2 cellular contexts compared by ENCODE assay signal in the genomic region with DNA sequence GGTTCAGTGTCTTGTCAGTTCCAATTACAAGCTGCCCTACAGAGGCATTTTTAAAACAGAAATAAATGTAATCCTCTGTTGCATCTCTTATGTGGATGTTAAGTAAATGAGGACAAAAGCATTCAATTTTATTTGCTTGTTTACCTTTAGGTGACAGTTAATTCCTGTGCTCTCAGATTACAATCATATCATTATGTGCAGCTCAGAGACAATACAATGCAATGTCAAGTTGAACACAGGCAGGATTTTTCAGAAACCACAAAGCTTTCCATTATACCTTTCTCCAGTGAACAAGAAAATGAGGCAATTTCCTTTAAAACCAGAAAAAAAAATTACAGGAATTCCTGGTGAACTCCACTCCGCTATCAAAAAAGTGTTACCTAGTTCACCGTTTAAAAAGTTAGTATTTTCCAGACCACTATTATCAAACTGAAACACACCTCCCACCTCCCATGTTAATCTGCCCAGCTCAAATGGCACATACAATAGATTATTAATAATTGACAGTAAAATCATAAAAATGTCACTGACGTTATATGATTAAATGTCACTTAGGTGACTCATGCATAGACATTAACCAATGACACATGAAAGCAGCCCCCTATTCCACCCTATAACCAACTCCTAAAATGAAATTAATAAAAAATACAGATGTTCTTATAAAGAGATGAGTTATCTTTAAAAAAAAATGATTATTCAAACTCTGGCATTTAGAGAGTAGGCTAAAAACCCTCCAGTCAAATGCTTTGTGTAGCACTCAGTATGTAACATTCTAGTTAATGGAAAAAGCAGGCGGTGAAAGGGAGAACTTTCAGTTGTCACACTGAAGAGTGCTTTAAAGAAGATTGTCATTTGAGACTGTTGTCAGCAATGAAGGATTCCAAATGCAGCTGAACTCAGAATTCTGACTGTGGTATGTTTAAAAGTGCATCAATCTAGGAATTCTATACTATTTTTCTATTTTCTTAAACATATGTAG.
TF ChIP-seq lines count a peak whose summit lies in the region.

No MANE protein-coding gene starts in this region.

TF ChIP-seq in SK-N-SH treated with all-trans-retinoic acid at 6 μM for 48 hours, 23 proteins besides CTCF, POLR2A, EP300 and RAD21 (continued from another document):
- TF ChIP-seq, protein P1, sequence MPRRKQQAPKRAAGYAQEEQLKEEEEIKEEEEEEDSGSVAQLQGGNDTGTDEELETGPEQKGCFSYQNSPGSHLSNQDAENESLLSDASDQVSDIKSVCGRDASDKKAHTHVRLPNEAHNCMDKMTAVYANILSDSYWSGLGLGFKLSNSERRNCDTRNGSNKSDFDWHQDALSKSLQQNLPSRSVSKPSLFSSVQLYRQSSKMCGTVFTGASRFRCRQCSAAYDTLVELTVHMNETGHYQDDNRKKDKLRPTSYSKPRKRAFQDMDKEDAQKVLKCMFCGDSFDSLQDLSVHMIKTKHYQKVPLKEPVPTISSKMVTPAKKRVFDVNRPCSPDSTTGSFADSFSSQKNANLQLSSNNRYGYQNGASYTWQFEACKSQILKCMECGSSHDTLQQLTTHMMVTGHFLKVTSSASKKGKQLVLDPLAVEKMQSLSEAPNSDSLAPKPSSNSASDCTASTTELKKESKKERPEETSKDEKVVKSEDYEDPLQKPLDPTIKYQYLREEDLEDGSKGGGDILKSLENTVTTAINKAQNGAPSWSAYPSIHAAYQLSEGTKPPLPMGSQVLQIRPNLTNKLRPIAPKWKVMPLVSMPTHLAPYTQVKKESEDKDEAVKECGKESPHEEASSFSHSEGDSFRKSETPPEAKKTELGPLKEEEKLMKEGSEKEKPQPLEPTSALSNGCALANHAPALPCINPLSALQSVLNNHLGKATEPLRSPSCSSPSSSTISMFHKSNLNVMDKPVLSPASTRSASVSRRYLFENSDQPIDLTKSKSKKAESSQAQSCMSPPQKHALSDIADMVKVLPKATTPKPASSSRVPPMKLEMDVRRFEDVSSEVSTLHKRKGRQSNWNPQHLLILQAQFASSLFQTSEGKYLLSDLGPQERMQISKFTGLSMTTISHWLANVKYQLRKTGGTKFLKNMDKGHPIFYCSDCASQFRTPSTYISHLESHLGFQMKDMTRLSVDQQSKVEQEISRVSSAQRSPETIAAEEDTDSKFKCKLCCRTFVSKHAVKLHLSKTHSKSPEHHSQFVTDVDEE (CRISPR knock-in tag; IDR thresholded peaks at IDR 0.05): peak; percentile 48; the same call in 1 of the 2 replicates
- TF ChIP-seq TCF4 (CRISPR knock-in tag; IDR thresholded peaks at IDR 0.05; ENCODE audit: borderline replicate concordance): no peak
- TF ChIP-seq ZFP3 (CRISPR knock-in tag; IDR thresholded peaks at IDR 0.05): no peak
- no peak for TF ChIP-seq ZNF565 (CRISPR knock-in tag; conservative IDR thresholded peaks at IDR 0.05; ENCODE audit: low read depth)
- TF ChIP-seq, protein P2, sequence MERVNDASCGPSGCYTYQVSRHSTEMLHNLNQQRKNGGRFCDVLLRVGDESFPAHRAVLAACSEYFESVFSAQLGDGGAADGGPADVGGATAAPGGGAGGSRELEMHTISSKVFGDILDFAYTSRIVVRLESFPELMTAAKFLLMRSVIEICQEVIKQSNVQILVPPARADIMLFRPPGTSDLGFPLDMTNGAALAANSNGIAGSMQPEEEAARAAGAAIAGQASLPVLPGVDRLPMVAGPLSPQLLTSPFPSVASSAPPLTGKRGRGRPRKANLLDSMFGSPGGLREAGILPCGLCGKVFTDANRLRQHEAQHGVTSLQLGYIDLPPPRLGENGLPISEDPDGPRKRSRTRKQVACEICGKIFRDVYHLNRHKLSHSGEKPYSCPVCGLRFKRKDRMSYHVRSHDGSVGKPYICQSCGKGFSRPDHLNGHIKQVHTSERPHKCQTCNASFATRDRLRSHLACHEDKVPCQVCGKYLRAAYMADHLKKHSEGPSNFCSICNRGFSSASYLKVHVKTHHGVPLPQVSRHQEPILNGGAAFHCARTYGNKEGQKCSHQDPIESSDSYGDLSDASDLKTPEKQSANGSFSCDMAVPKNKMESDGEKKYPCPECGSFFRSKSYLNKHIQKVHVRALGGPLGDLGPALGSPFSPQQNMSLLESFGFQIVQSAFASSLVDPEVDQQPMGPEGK (CRISPR knock-in tag; IDR thresholded peaks at IDR 0.05; ENCODE audit: borderline replicate concordance): peak; percentile 46; the same call in 1 of the 2 replicates
- no peak for TF ChIP-seq PPARA (CRISPR knock-in tag; IDR thresholded peaks at IDR 0.05; ENCODE audit: borderline replicate concordance)
- TF ChIP-seq ZC3H10 (CRISPR knock-in tag; IDR thresholded peaks at IDR 0.05): no peak
- TF ChIP-seq, protein P3, sequence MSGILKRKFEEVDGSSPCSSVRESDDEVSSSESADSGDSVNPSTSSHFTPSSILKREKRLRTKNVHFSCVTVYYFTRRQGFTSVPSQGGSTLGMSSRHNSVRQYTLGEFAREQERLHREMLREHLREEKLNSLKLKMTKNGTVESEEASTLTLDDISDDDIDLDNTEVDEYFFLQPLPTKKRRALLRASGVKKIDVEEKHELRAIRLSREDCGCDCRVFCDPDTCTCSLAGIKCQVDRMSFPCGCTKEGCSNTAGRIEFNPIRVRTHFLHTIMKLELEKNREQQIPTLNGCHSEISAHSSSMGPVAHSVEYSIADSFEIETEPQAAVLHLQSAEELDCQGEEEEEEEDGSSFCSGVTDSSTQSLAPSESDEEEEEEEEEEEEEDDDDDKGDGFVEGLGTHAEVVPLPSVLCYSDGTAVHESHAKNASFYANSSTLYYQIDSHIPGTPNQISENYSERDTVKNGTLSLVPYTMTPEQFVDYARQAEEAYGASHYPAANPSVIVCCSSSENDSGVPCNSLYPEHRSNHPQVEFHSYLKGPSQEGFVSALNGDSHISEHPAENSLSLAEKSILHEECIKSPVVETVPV (CRISPR knock-in tag; IDR thresholded peaks at IDR 0.05): no peak
- no peak for TF ChIP-seq ZFP30 (CRISPR knock-in tag; IDR thresholded peaks at IDR 0.05)
- TF ChIP-seq SNAI2 (CRISPR knock-in tag; IDR thresholded peaks at IDR 0.05): no peak
- TF ChIP-seq CSDC2 (CRISPR knock-in tag; IDR thresholded peaks at IDR 0.05): no peak

TF ChIP-seq in SK-N-SH, 30 proteins besides CTCF, POLR2A, EP300 and RAD21 (continued from another document):
- TF ChIP-seq, protein P4, sequence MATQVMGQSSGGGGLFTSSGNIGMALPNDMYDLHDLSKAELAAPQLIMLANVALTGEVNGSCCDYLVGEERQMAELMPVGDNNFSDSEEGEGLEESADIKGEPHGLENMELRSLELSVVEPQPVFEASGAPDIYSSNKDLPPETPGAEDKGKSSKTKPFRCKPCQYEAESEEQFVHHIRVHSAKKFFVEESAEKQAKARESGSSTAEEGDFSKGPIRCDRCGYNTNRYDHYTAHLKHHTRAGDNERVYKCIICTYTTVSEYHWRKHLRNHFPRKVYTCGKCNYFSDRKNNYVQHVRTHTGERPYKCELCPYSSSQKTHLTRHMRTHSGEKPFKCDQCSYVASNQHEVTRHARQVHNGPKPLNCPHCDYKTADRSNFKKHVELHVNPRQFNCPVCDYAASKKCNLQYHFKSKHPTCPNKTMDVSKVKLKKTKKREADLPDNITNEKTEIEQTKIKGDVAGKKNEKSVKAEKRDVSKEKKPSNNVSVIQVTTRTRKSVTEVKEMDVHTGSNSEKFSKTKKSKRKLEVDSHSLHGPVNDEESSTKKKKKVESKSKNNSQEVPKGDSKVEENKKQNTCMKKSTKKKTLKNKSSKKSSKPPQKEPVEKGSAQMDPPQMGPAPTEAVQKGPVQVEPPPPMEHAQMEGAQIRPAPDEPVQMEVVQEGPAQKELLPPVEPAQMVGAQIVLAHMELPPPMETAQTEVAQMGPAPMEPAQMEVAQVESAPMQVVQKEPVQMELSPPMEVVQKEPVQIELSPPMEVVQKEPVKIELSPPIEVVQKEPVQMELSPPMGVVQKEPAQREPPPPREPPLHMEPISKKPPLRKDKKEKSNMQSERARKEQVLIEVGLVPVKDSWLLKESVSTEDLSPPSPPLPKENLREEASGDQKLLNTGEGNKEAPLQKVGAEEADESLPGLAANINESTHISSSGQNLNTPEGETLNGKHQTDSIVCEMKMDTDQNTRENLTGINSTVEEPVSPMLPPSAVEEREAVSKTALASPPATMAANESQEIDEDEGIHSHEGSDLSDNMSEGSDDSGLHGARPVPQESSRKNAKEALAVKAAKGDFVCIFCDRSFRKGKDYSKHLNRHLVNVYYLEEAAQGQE (IDR thresholded peaks at IDR 0.05; ENCODE audit: low read depth, low read length): no peak
- TF ChIP-seq FOXM1 (IDR thresholded peaks at IDR 0.05; ENCODE audit: low read depth) (no peak), RXRA (IDR thresholded peaks at IDR 0.05; ENCODE audit: borderline replicate concordance, low read depth) (no peak), TEAD4 (IDR thresholded peaks at IDR 0.05; ENCODE audit: borderline replicate concordance, insufficient read depth) (no peak), TCF12 (IDR thresholded peaks at IDR 0.05) (no peak), RFX5 (IDR thresholded peaks at IDR 0.05; ENCODE audit: low read length) (no peak), MEF2A (IDR thresholded peaks at IDR 0.05; ENCODE audit: borderline replicate concordance, low read depth) (no peak), RCOR1 (IDR thresholded peaks at IDR 0.05; ENCODE audit: low read length) (no peak), JUND (IDR thresholded peaks at IDR 0.05) (no peak), NFIC (IDR thresholded peaks at IDR 0.05; ENCODE audit: borderline replicate concordance) (no peak), NRF1 (IDR thresholded peaks at IDR 0.05; ENCODE audit: low read depth, low read length) (no peak)
- TF ChIP-seq, protein P5, sequence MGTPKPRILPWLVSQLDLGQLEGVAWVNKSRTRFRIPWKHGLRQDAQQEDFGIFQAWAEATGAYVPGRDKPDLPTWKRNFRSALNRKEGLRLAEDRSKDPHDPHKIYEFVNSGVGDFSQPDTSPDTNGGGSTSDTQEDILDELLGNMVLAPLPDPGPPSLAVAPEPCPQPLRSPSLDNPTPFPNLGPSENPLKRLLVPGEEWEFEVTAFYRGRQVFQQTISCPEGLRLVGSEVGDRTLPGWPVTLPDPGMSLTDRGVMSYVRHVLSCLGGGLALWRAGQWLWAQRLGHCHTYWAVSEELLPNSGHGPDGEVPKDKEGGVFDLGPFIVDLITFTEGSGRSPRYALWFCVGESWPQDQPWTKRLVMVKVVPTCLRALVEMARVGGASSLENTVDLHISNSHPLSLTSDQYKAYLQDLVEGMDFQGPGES (IDR thresholded peaks at IDR 0.05; ENCODE audit: low read depth, low read length): no peak
- TF ChIP-seq, protein P6, sequence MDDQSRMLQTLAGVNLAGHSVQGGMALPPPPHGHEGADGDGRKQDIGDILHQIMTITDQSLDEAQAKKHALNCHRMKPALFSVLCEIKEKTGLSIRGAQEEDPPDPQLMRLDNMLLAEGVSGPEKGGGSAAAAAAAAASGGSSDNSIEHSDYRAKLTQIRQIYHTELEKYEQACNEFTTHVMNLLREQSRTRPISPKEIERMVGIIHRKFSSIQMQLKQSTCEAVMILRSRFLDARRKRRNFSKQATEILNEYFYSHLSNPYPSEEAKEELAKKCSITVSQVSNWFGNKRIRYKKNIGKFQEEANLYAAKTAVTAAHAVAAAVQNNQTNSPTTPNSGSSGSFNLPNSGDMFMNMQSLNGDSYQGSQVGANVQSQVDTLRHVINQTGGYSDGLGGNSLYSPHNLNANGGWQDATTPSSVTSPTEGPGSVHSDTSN (IDR thresholded peaks at IDR 0.05): no peak
- TF ChIP-seq, protein P7, sequence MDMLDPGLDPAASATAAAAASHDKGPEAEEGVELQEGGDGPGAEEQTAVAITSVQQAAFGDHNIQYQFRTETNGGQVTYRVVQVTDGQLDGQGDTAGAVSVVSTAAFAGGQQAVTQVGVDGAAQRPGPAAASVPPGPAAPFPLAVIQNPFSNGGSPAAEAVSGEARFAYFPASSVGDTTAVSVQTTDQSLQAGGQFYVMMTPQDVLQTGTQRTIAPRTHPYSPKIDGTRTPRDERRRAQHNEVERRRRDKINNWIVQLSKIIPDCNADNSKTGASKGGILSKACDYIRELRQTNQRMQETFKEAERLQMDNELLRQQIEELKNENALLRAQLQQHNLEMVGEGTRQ (IDR thresholded peaks at IDR 0.05; ENCODE audit: borderline replicate concordance, low read depth, low read length): no peak
TF ChIP-seq in SK-N-SH: peak in this region for 0.
